2 cellular contexts compared by ENCODE assay signal in the genomic region with DNA sequence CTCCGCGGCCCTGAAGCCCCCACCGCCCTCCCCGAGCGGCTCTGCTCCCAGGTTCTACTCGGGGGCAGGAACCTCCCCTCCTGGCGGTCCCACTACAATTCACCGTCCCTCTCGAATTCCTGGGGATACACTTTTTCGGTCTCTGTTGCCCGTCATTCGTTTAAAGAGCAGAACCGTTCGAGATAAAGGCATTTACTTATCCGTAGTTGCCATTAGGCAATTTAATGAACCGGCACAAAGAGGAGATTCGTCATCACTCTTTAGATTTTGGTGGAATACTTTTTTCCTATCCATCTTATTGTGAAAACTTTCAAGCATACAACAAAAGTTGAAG.
TF ChIP-seq lines count a peak whose summit lies in the region.

No MANE protein-coding gene starts in this region.

TF ChIP-seq in A549, 52 proteins besides CTCF, POLR2A, EP300 and RAD21:
- TF ChIP-seq SREBF2 (IDR thresholded peaks at IDR 0.05) (no peak), MAFK (IDR thresholded peaks at IDR 0.05; ENCODE audit: partially characterized antibody) (no peak), MAZ (IDR thresholded peaks at IDR 0.05; ENCODE audit: borderline replicate concordance, low read depth, low read length) (no peak), EHMT2 (IDR thresholded peaks at IDR 0.05; ENCODE audit: low read depth) (no peak), FOXS1 (CRISPR knock-in tag; IDR thresholded peaks at IDR 0.05) (no peak), JUNB (IDR thresholded peaks at IDR 0.05) (no peak), RNF2 (IDR thresholded peaks at IDR 0.05; ENCODE audit: borderline replicate concordance, low read depth) (no peak), GATA3 (IDR thresholded peaks at IDR 0.05; ENCODE audit: borderline replicate concordance) (no peak), RARB (CRISPR knock-in tag; IDR thresholded peaks at IDR 0.05) (no peak), MYC (IDR thresholded peaks at IDR 0.05; ENCODE audit: borderline replicate concordance, low read length) (no peak), CEBPB (IDR thresholded peaks at IDR 0.05) (no peak), NPAS2 (CRISPR knock-in tag; IDR thresholded peaks at IDR 0.05; ENCODE audit: borderline replicate concordance) (no peak)
- TF ChIP-seq, protein P1, sequence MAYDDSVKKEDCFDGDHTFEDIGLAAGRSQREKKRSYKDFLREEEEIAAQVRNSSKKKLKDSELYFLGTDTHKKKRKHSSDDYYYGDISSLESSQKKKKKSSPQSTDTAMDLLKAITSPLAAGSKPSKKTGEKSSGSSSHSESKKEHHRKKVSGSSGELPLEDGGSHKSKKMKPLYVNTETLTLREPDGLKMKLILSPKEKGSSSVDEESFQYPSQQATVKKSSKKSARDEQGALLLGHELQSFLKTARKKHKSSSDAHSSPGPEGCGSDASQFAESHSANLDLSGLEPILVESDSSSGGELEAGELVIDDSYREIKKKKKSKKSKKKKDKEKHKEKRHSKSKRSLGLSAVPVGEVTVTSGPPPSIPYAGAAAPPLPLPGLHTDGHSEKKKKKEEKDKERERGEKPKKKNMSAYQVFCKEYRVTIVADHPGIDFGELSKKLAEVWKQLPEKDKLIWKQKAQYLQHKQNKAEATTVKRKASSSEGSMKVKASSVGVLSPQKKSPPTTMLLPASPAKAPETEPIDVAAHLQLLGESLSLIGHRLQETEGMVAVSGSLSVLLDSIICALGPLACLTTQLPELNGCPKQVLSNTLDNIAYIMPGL (CRISPR knock-in tag; IDR thresholded peaks at IDR 0.05; ENCODE audit: borderline replicate concordance) = no peak
- TF ChIP-seq, protein P2, sequence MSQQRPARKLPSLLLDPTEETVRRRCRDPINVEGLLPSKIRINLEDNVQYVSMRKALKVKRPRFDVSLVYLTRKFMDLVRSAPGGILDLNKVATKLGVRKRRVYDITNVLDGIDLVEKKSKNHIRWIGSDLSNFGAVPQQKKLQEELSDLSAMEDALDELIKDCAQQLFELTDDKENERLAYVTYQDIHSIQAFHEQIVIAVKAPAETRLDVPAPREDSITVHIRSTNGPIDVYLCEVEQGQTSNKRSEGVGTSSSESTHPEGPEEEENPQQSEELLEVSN (IDR thresholded peaks at IDR 0.05; ENCODE audit: borderline replicate concordance, low read depth) = no peak
- TF ChIP-seq, protein P3, sequence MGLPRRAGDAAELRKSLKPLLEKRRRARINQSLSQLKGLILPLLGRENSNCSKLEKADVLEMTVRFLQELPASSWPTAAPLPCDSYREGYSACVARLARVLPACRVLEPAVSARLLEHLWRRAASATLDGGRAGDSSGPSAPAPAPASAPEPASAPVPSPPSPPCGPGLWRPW (IDR thresholded peaks at IDR 0.05) = no peak
- TF ChIP-seq, protein P4, sequence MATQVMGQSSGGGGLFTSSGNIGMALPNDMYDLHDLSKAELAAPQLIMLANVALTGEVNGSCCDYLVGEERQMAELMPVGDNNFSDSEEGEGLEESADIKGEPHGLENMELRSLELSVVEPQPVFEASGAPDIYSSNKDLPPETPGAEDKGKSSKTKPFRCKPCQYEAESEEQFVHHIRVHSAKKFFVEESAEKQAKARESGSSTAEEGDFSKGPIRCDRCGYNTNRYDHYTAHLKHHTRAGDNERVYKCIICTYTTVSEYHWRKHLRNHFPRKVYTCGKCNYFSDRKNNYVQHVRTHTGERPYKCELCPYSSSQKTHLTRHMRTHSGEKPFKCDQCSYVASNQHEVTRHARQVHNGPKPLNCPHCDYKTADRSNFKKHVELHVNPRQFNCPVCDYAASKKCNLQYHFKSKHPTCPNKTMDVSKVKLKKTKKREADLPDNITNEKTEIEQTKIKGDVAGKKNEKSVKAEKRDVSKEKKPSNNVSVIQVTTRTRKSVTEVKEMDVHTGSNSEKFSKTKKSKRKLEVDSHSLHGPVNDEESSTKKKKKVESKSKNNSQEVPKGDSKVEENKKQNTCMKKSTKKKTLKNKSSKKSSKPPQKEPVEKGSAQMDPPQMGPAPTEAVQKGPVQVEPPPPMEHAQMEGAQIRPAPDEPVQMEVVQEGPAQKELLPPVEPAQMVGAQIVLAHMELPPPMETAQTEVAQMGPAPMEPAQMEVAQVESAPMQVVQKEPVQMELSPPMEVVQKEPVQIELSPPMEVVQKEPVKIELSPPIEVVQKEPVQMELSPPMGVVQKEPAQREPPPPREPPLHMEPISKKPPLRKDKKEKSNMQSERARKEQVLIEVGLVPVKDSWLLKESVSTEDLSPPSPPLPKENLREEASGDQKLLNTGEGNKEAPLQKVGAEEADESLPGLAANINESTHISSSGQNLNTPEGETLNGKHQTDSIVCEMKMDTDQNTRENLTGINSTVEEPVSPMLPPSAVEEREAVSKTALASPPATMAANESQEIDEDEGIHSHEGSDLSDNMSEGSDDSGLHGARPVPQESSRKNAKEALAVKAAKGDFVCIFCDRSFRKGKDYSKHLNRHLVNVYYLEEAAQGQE (IDR thresholded peaks at IDR 0.05) = no peak

TF ChIP-seq in HepG2, 621 proteins besides CTCF, POLR2A, EP300 and RAD21:
- no peak for TF ChIP-seq ZNF34 (CRISPR knock-in tag; IDR thresholded peaks at IDR 0.05; ENCODE audit: borderline replicate concordance)
- TF ChIP-seq TOPORS (CRISPR knock-in tag; IDR thresholded peaks at IDR 0.05) = no peak
- no peak for TF ChIP-seq ZKSCAN1 (IDR thresholded peaks at IDR 0.05; ENCODE audit: low read length)
- TF ChIP-seq FOXK2 (IDR thresholded peaks at IDR 0.05) = no peak
